In genomic region chrX:119389854-119390501, GRCh38 we compare ENCODE assay signal across 18 cellular contexts. TPM values are rescaled to one million over a fixed set of nuclear protein-coding genes. Genes with fewer than 3 reads are reported as not detected.
DNase-seq lines count a peak whose midpoint lies in the region; ATAC-seq and TF ChIP-seq lines count a peak whose summit lies in the region.
"Had no signal": no experiment of that assay in that cellular context is flagged by ENCODE, and none has a peak within 500 bp of the region (broad histone marks: within the 10 kb centered on the region; RNA-seq: fewer than 3 reads in every experiment).

No MANE protein-coding gene starts in this region.

- H4K5ac ChIP-seq in mesendoderm (ENCODE audit: low read length), result no peak overlapping the region

- H3K36me3 Mint-ChIP-seq in Caco-2 (ENCODE audit: insufficient read depth, unreplicated experiment), result no peaks in the 10 kb centered on the region
- peaks cover 2% of the 10 kb centered on the region for H3K36me3 Mint-ChIP-seq in activated naive CD8-positive, alpha-beta T cell treated with anti-CD3 and anti-CD28 coated beads for 36 hours
- H3K36me3 Mint-ChIP-seq: activated naive CD8-positive, alpha-beta T cell; CD8-positive, alpha-beta T cell had no signal

- no peak overlapping the region for H3K18ac ChIP-seq in mesendoderm (ENCODE audit: low read length)

- H3K27ac ChIP-seq in mesendoderm (ENCODE audit: low read depth, low read length) (no peak overlapping the region), heart right ventricle (no peak overlapping the region)
- H3K27ac ChIP-seq: gastrocnemius medialis, right atrium auricular region had no signal

- no peak overlapping the region for H3K4ac ChIP-seq in mesendoderm (ENCODE audit: low read depth, low read length)

- no peaks in the 10 kb centered on the region for H3K27me3 Mint-ChIP-seq in Caco-2 (ENCODE audit: insufficient read depth, unreplicated experiment)
- H3K27me3 Mint-ChIP-seq in activated naive CD8-positive, alpha-beta T cell treated with anti-CD3 and anti-CD28 coated beads for 36 hours, result no peaks in the 10 kb centered on the region
- H3K27me3 Mint-ChIP-seq: activated naive CD8-positive, alpha-beta T cell had no signal

- H3K4me3 Mint-ChIP-seq in Caco-2 (ENCODE audit: unreplicated experiment), result peak overlapping the region; percentile 61
- H3K4me3 Mint-ChIP-seq in activated naive CD8-positive, alpha-beta T cell treated with anti-CD3 and anti-CD28 coated beads for 36 hours, result no peak overlapping the region
- H3K4me3 Mint-ChIP-seq: activated naive CD8-positive, alpha-beta T cell; activated T-cell treated with anti-CD3 and anti-CD28 coated beads, Interleukin-2, amount 50 U/mL, for 4 hours; CD8-positive, alpha-beta T cell had no signal

- DNase-seq in Caco-2 (peak in 1 of 2 experiments; percentile 7), NCI-H2227 (lab: John Stamatoyannopoulos, UW; ENCODE audit: unreplicated experiment) (peak; percentile 80), choroid plexus epithelial cell (ENCODE audit: low read depth) (peak; percentile 39), mesendoderm (peak; percentile 59), heart right ventricle (no peak), ACHN (no peak)
- no peak for DNase-seq in central memory CD4-positive, alpha-beta T cell
- no peak for DNase-seq in activated naive CD8-positive, alpha-beta T cell treated with anti-CD3 and anti-CD28 coated beads for 36 hours
- DNase-seq: activated CD4-positive, alpha-beta T cell treated with anti-CD3 and anti-CD28 coated beads, Interleukin-2, amount 50 U/mL, for 48 hours; activated T-cell treated with anti-CD3 and anti-CD28 coated beads, Interleukin-2, amount 50 U/mL, for 4 hours; CD8-positive, alpha-beta T cell; gastrocnemius medialis; NCI-H187 treated with DMSO at 0.1 percent for 48 hours; NCI-H510A; stimulated activated CD4-positive, alpha-beta T cell treated with anti-CD3 and anti-CD28 coated beads, Interleukin-1b, Interleukin-23, amount 100 ng/mL, for 48 hours had no signal

- H3K36me3 ChIP-seq in Caco-2 (ENCODE audit: control insufficient read depth, insufficient read depth, low read length) (no peaks in the 10 kb centered on the region), mesendoderm (ENCODE audit: control insufficient read depth, insufficient read depth, low read length) (no peaks in the 10 kb centered on the region), heart right ventricle (no peaks in the 10 kb centered on the region)
- H3K36me3 ChIP-seq: gastrocnemius medialis, right atrium auricular region had no signal

- no peaks in the 10 kb centered on the region for H3K79me2 ChIP-seq in mesendoderm (ENCODE audit: control insufficient read depth, insufficient read depth, low read length)

- no peak overlapping the region for H3K23ac ChIP-seq in mesendoderm (ENCODE audit: low read length)

- H3K9me3 ChIP-seq in Caco-2 (no peaks in the 10 kb centered on the region), heart right ventricle (no peaks in the 10 kb centered on the region)
- H3K9me3 ChIP-seq: gastrocnemius medialis, right atrium auricular region had no signal

- H3K4me1 ChIP-seq in Caco-2 (peaks cover 23% of the 10 kb centered on the region), mesendoderm (ENCODE audit: control insufficient read depth, low read depth, low read length) (no peaks in the 10 kb centered on the region), heart right ventricle (no peaks in the 10 kb centered on the region)
- H3K4me1 ChIP-seq: gastrocnemius medialis, right atrium auricular region had no signal

- H3K9me3 Mint-ChIP-seq in Caco-2 (ENCODE audit: unreplicated experiment), result no peaks in the 10 kb centered on the region
- no peaks in the 10 kb centered on the region for H3K9me3 Mint-ChIP-seq in activated naive CD8-positive, alpha-beta T cell treated with anti-CD3 and anti-CD28 coated beads for 36 hours
- H3K9me3 Mint-ChIP-seq: activated T-cell treated with anti-CD3 and anti-CD28 coated beads, Interleukin-2, amount 50 U/mL, for 4 hours; CD8-positive, alpha-beta T cell had no signal

- no peak overlapping the region for H2BK5ac ChIP-seq in mesendoderm (ENCODE audit: low read length)

- no peak overlapping the region for H3K9ac ChIP-seq in mesendoderm (ENCODE audit: low read length)

- H3K27ac Mint-ChIP-seq in Caco-2 (ENCODE audit: unreplicated experiment), result peak overlapping the region; percentile 33
- H3K27ac Mint-ChIP-seq in activated naive CD8-positive, alpha-beta T cell treated with anti-CD3 and anti-CD28 coated beads for 36 hours, result no peak overlapping the region
- H3K27ac Mint-ChIP-seq: activated naive CD8-positive, alpha-beta T cell; CD8-positive, alpha-beta T cell had no signal

- in situ Hi-C loops in ACHN (cut with HindIII; ENCODE audit: low pct_ligation_motif_present, low pct_unique_long_range_greater_than_20kb, low sequenced_read_pairs), result no loop called here

- TF ChIP-seq CTCF in Caco-2 (IDR thresholded peaks at IDR 0.05; ENCODE audit: insufficient read depth in 1 of 2, low read depth in 1 of 2, low read length in 1 of 2, severe bottlenecking in 1 of 2, unreplicated experiment in 1 of 2) (peak in 1 of 2 experiments; percentile 16), choroid plexus epithelial cell (conservative IDR thresholded peaks at IDR 0.05; ENCODE audit: low read depth, low read length) (peak; percentile 36), heart right ventricle (IDR thresholded peaks at IDR 0.05) (no peak)

- POLR2A ChIA-PET in Caco-2 (lab: Charles Lee), result interaction anchor here (0.6 kb wide), 1 partner anchor 494 kb away, joined by 3 read pairs; no protein-coding TSS in a partner anchor

- H3K4me1 Mint-ChIP-seq in Caco-2 (ENCODE audit: low read depth, unreplicated experiment), result peaks cover 18% of the 10 kb centered on the region
- no peaks in the 10 kb centered on the region for H3K4me1 Mint-ChIP-seq in activated naive CD8-positive, alpha-beta T cell treated with anti-CD3 and anti-CD28 coated beads for 36 hours

- CTCF ChIA-PET in Caco-2 (lab: Charles Lee), result interaction anchor here (0.5 to 1.1 kb wide), 4 partner anchors 10 to 93 kb away, joined by 3 read pairs; no protein-coding TSS in a partner anchor

- H2BK120ac ChIP-seq in mesendoderm (ENCODE audit: low read depth, low read length), result no peak overlapping the region

- peak overlapping the region; percentile 13 for H4K8ac ChIP-seq in mesendoderm (ENCODE audit: low read depth, low read length)

- H3K27me3 ChIP-seq in Caco-2 (replicated peaks; ENCODE audit: control insufficient read depth, insufficient read depth, low read length), result no peaks in the 10 kb centered on the region
- H3K27me3 ChIP-seq in mesendoderm (ENCODE audit: insufficient read depth, low read length, poor library complexity), result no peaks in the 10 kb centered on the region
- no peaks in the 10 kb centered on the region for H3K27me3 ChIP-seq in heart right ventricle
- H3K27me3 ChIP-seq: gastrocnemius medialis, right atrium auricular region had no signal

- ATAC-seq in heart right ventricle, result no peak
- ATAC-seq: activated T-cell treated with anti-CD3 and anti-CD28 coated beads, Interleukin-2, amount 50 U/mL, for 4 hours; CD8-positive, alpha-beta T cell; gastrocnemius medialis; GM12878 had no signal

- intact Hi-C loops in Caco-2 (cut with micrococcal nuclease; ENCODE audit: unreplicated experiment), result loop anchor here (1.0 kb wide), 1 partner anchor 20 kb away; no protein-coding TSS in a partner anchor
- intact Hi-C loops in heart right ventricle (cut with DNase I), result no loop called here

- H3K79me1 ChIP-seq in mesendoderm (ENCODE audit: low read length), result no peaks in the 10 kb centered on the region

- H2BK15ac ChIP-seq in mesendoderm (replicated peaks; ENCODE audit: low read depth), result no peak overlapping the region

- no peak overlapping the region for H3K4me2 ChIP-seq in mesendoderm (ENCODE audit: low read length)

- H3K56ac ChIP-seq in mesendoderm (ENCODE audit: low read length), result no peak overlapping the region

- no TSS peak for BruUV-seq in Caco-2 (replicated peaks; lab: Mats Ljungman, UMichigan)

- H2AK5ac ChIP-seq in mesendoderm (ENCODE audit: low read length), result no peak overlapping the region

- WGBS in mesendoderm (ENCODE audit: extremely low coverage, insufficient coverage, low lambda C conversion rate), result no CpG with 5 or more reads among the region's 7 CpGs
- WGBS in heart right ventricle, 2 donors, result 45 to 59% methylated on average over 7 of the region's 7 CpGs

- peak overlapping the region; percentile 24 for H3K4me3 ChIP-seq in Caco-2 (ENCODE audit: low read depth, low read length)
- H3K4me3 ChIP-seq in choroid plexus epithelial cell (ENCODE audit: low read depth, low read length), result peak overlapping the region; percentile 26
- no peak overlapping the region for H3K4me3 ChIP-seq in mesendoderm (ENCODE audit: low read length)
- H3K4me3 ChIP-seq in heart right ventricle, result no peak overlapping the region
- H3K4me3 ChIP-seq: gastrocnemius medialis, GM12878, right atrium auricular region had no signal

RNA-seq across cellular contexts. Expression of gene SLC25A43, which starts 9.2 kb away (rescaled TPM):
- total RNA-seq in Caco-2 (2022), result 13.4 and 14.4 TPM in 2 replicates
- 4.5 TPM for polyA plus RNA-seq in mesendoderm (2013, experiment 1 of 2)
- 4.8 TPM for polyA plus RNA-seq in mesendoderm (2013, experiment 2 of 2)
- total RNA-seq in heart right ventricle, result 1 to 10 TPM in 8 of 10 donors, under 1 TPM in 2; 0.63 to 5.9 (median 2.5) TPM
- 1 to 10 TPM; 3.0 to 3.4 TPM for polyA plus RNA-seq in heart right ventricle
- 1 to 10 TPM; 4.9 to 5.9 TPM for total RNA-seq in activated naive CD8-positive, alpha-beta T cell treated with anti-CD3 and anti-CD28 coated beads for 36 hours

Comparison
In these comparisons a context has a peak if more than half of its experiments do, and no peak if none do; other contexts are left out.
1. DNase-seq: peak in NCI-H2227 (single experiment), choroid plexus epithelial cell (single experiment) and mesendoderm (single experiment); none in heart right ventricle (0 of 2), ACHN (single experiment), central memory CD4-positive, alpha-beta T cell (single experiment) and activated naive CD8-positive, alpha-beta T cell treated with anti-CD3 and anti-CD28 coated beads for 36 hours (single experiment).
2. H3K4me3 ChIP-seq: peak in Caco-2 (single experiment) and choroid plexus epithelial cell (single experiment); none in mesendoderm (single experiment) and heart right ventricle (0 of 10).